26 cellular contexts compared by ENCODE assay signal in the genomic region with DNA sequence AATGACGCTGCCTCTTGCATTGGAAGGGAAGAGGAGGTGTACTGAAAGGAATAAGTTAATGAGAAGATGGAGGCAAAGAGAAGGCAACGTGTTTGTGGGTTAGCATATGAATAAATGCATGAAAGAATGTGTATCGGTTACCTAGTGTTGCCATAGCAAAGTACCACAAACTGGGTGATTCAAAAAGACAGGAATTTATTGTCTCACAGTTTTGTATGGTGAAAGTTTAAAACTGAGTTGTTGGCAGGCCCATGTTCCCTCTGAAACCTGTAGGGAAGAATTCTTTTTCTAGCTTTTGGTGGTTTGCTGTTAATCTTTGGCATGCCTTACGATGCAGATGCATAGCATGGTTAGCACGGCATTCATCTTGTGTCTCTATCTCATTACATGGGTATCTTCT.
A peak's percentile ranks its signal among the peaks of the same experiment; 100 is the strongest.
DNase-seq lines count a peak whose midpoint lies in the region; ATAC-seq and FAIRE-seq lines count a peak whose summit lies in the region.
"Had no signal": no experiment of that assay in that cellular context is flagged by ENCODE, and none has a peak within 500 bp of the region (broad histone marks: within the 10 kb centered on the region; RNA-seq: fewer than 3 reads in every experiment).

No MANE protein-coding gene starts in this region.

- ATAC-seq in HG03196 (IDR thresholded peaks at IDR 0.05; ENCODE audit: unreplicated experiment) (no peak), HG03045 (IDR thresholded peaks at IDR 0.05; ENCODE audit: unreplicated experiment) (no peak), HG03571 (IDR thresholded peaks at IDR 0.05; ENCODE audit: unreplicated experiment) (no peak)
- ATAC-seq: heart right ventricle; K562; naive thymus-derived CD8-positive, alpha-beta T cell; stimulated activated naive CD8-positive, alpha-beta T cell treated with anti-CD3 and anti-CD28 coated beads, Interleukin-15, Interleukin-2, amounts not matched to agents 100 U/mL and 50 U/mL, for 24 hours had no signal

- H3F3A ChIP-seq in GM23248 (ENCODE audit: insufficient read depth): no peaks in the 10 kb centered on the region

- no peaks in the 10 kb centered on the region for H4K20me1 ChIP-seq in GM23248 (ENCODE audit: insufficient read depth)

- FAIRE-seq in urothelium cell line (lab: Jason Lieb, UNC): no peak
- FAIRE-seq: GM12892, K562 had no signal

- 0 out of 2 replicates have a peak, but pooled peaks cover 5% of the 10 kb centered on the region for H3K4me1 ChIP-seq in GM23248 (ENCODE audit: insufficient read depth)
- H3K4me1 ChIP-seq: esophagus squamous epithelium, heart right ventricle had no signal

- WGBS in GM23248 (ENCODE audit: low coverage in 1 of 2, low lambda C conversion rate in 2 of 2, missing lambda C conversion rate in 2 of 2), 2 experiments: 36 to 39% methylated on average over 5 of the region's 5 CpGs

- no peaks in the 10 kb centered on the region for H3K27me3 ChIP-seq in GM23248 (replicated peaks; ENCODE audit: insufficient read depth)
- H3K27me3 ChIP-seq: esophagus squamous epithelium, heart right ventricle had no signal

- H3K4me3 ChIP-seq in GM23248: no peak overlapping the region
- H3K4me3 ChIP-seq: esophagus squamous epithelium, HAP-1, heart right ventricle, K562 had no signal

- H3K9me2 ChIP-seq in GM23248 (ENCODE audit: insufficient read depth): no peaks in the 10 kb centered on the region

- in situ Hi-C loops in GM23248 (cut with MboI): no loop called here

- no peak overlapping the region for H3K4me2 ChIP-seq in GM23248 (ENCODE audit: unreplicated experiment)

- peak; percentile 62 for DNase-seq in GM23248
- peak; percentile 27 for DNase-seq in RPMI7951 (ENCODE audit: low read depth)
- DNase-seq in fibroblast of peridontal ligament (ENCODE audit: extremely low read depth): peak; percentile 16
- DNase-seq in urothelium cell line (ENCODE audit: low spot score): peak; percentile 11
- DNase-seq: activated CD4-positive, CD25-positive, alpha-beta regulatory T cell treated with anti-CD3 and anti-CD28 coated beads, Interleukin-2, amount 50 U/mL, for 72 hours; activated naive CD8-positive, alpha-beta T cell treated with anti-CD3 and anti-CD28 coated beads for 36 hours; C1 segment of cervical spinal cord; central memory CD4-positive, alpha-beta T cell; DMS 273 treated with DMSO at 0.1 percent for 48 hours; effector CD8-positive, alpha-beta T cell; esophagus squamous epithelium; heart right ventricle; MV-4-11; naive thymus-derived CD8-positive, alpha-beta T cell; NCI-H1930; NCI-H446; NK-92 treated with Interleukin-12 subunit alpha and Interleukin-12 subunit beta, amount 100 ng/mL, for 24 hours; stimulated activated CD4-positive, alpha-beta T cell treated with anti-CD3 and anti-CD28 coated beads, Interleukin-2, amount 100 ng/mL, for 24 hours; stimulated activated naive CD8-positive, alpha-beta T cell treated with anti-CD3 and anti-CD28 coated beads, Interleukin-15, Interleukin-2, amounts not matched to agents 100 U/mL and 50 U/mL, for 24 hours had no signal

- H3K9ac ChIP-seq in GM23248: no peak overlapping the region

- no peak overlapping the region for H2AFZ ChIP-seq in GM23248

- no peaks in the 10 kb centered on the region for H3K9me3 ChIP-seq in GM23248 (ENCODE audit: low read depth)
- H3K9me3 ChIP-seq: esophagus squamous epithelium had no signal

- H3K27ac ChIP-seq in GM23248: peak overlapping the region; percentile 38
- H3K27ac ChIP-seq: esophagus squamous epithelium, heart right ventricle, RWPE1 had no signal

- no peaks in the 10 kb centered on the region for H3K79me2 ChIP-seq in GM23248 (ENCODE audit: insufficient read depth)

- no peaks in the 10 kb centered on the region for H3K36me3 ChIP-seq in GM23248 (ENCODE audit: low read depth)
- H3K36me3 ChIP-seq: esophagus squamous epithelium, heart right ventricle had no signal

Comparison
In these comparisons a context has a peak if more than half of its experiments do, and no peak if none do; other contexts are left out.
1. DNase-seq: peak in every context shown above with its lines; median percentile 62 in GM23248; 27 in RPMI7951; 16 in fibroblast of peridontal ligament; 11 in urothelium cell line.